Comparison of ENCODE assay signal across 1 cellular context in genomic region chr1:12161662-12162458, GRCh38.
TF ChIP-seq lines count a peak whose summit lies in the region.

No MANE protein-coding gene starts in this region.

TF ChIP-seq in GM12878, 131 proteins besides CTCF, POLR2A, EP300 and RAD21 (continued from another document and continues in another):
- TF ChIP-seq, protein P1, sequence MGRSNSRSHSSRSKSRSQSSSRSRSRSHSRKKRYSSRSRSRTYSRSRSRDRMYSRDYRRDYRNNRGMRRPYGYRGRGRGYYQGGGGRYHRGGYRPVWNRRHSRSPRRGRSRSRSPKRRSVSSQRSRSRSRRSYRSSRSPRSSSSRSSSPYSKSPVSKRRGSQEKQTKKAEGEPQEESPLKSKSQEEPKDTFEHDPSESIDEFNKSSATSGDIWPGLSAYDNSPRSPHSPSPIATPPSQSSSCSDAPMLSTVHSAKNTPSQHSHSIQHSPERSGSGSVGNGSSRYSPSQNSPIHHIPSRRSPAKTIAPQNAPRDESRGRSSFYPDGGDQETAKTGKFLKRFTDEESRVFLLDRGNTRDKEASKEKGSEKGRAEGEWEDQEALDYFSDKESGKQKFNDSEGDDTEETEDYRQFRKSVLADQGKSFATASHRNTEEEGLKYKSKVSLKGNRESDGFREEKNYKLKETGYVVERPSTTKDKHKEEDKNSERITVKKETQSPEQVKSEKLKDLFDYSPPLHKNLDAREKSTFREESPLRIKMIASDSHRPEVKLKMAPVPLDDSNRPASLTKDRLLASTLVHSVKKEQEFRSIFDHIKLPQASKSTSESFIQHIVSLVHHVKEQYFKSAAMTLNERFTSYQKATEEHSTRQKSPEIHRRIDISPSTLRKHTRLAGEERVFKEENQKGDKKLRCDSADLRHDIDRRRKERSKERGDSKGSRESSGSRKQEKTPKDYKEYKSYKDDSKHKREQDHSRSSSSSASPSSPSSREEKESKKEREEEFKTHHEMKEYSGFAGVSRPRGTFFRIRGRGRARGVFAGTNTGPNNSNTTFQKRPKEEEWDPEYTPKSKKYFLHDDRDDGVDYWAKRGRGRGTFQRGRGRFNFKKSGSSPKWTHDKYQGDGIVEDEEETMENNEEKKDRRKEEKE (IDR thresholded peaks at IDR 0.05), result peak; percentile 76
- TF ChIP-seq ZNF622 (IDR thresholded peaks at IDR 0.05) (no peak), PML (IDR thresholded peaks at IDR 0.05; ENCODE audit: low read length) (no peak), KDM1A (IDR thresholded peaks at IDR 0.05; ENCODE audit: borderline replicate concordance) (no peak), MTA3 (IDR thresholded peaks at IDR 0.05; ENCODE audit: borderline replicate concordance, low read length) (0 out of 2 replicates have a peak, but pooled peaks have one; percentile 53), SKIL (IDR thresholded peaks at IDR 0.05; ENCODE audit: low read depth, poor library complexity, severe bottlenecking) (peak; percentile 77), RELA (IDR thresholded peaks at IDR 0.05; ENCODE audit: borderline replicate concordance, partially characterized antibody) (no peak), SPI1 (IDR thresholded peaks at IDR 0.05; ENCODE audit: borderline replicate concordance, insufficient read depth, low read depth, low read length) (peak; percentile 48; the same call in 1 of the 2 replicates), SREBF1 (IDR thresholded peaks at IDR 0.05; ENCODE audit: low read length) (0 out of 2 replicates have a peak, but pooled peaks have one; percentile 6), ESRRA (IDR thresholded peaks at IDR 0.05; ENCODE audit: low read length) (peak; percentile 27; the same call in 1 of the 2 replicates), RELB (IDR thresholded peaks at IDR 0.05; ENCODE audit: low read depth) (peak; percentile 81), GABPA (IDR thresholded peaks at IDR 0.05; ENCODE audit: low read depth) (no peak), STAT3 (IDR thresholded peaks at IDR 0.05; ENCODE audit: low read depth, low read length) (no peak), EGR1 (IDR thresholded peaks at IDR 0.05; ENCODE audit: borderline replicate concordance in 1 of 2, low read depth in 2 of 2, low read length in 2 of 2) (no peak), IRF5 (IDR thresholded peaks at IDR 0.05; ENCODE audit: borderline replicate concordance) (no peak), SIN3A (IDR thresholded peaks at IDR 0.05; ENCODE audit: low read depth, low read length) (no peak), EED (IDR thresholded peaks at IDR 0.05; ENCODE audit: low read depth) (peak; percentile 81), RUNX3 (IDR thresholded peaks at IDR 0.05; ENCODE audit: low read length) (peak; percentile 89), ZBED1 (IDR thresholded peaks at IDR 0.05; ENCODE audit: borderline replicate concordance) (no peak; the same call in 1 of the 2 replicates), PKNOX1 (IDR thresholded peaks at IDR 0.05) (peak; percentile 29), NBN (IDR thresholded peaks at IDR 0.05) (peak; percentile 91; the same call in 1 of the 2 replicates), BRCA1 (IDR thresholded peaks at IDR 0.05; ENCODE audit: low read depth, low read length) (no peak), CHD1 (IDR thresholded peaks at IDR 0.05; ENCODE audit: low read depth, low read length) (0 out of 2 replicates have a peak, but pooled peaks have one; percentile 63), USF1 (IDR thresholded peaks at IDR 0.05; ENCODE audit: borderline replicate concordance, extremely low read length, insufficient read depth, low read depth, low read length) (no peak), ZNF384 (IDR thresholded peaks at IDR 0.05; ENCODE audit: borderline replicate concordance, low read depth, low read length) (no peak), NRF1 (conservative IDR thresholded peaks at IDR 0.05; ENCODE audit: low read depth, low read length) (no peak), YBX1 (IDR thresholded peaks at IDR 0.05) (no peak), BCL11A (IDR thresholded peaks at IDR 0.05; ENCODE audit: low read depth, low read length) (peak; percentile 54; the same call in 1 of the 2 replicates), ZBTB33 (IDR thresholded peaks at IDR 0.05) (no peak), HDGF (IDR thresholded peaks at IDR 0.05) (no peak; the same call in 1 of the 2 replicates), E2F8 (IDR thresholded peaks at IDR 0.05; ENCODE audit: low read depth, partially characterized antibody) (no peak), STAT1 (conservative IDR thresholded peaks at IDR 0.05) (0 out of 2 replicates have a peak, but pooled peaks have one; percentile 47), POLR2AphosphoS5 (IDR thresholded peaks at IDR 0.05; ENCODE audit: low read length) (no peak), IRF4 (IDR thresholded peaks at IDR 0.05; ENCODE audit: low read depth, low read length) (peak; percentile 31; the same call in 1 of the 2 replicates), CHD4 (IDR thresholded peaks at IDR 0.05) (no peak), ZNF217 (IDR thresholded peaks at IDR 0.05) (peak; percentile 61), TARDBP (IDR thresholded peaks at IDR 0.05; ENCODE audit: borderline replicate concordance) (no peak), JUNB (IDR thresholded peaks at IDR 0.05) (peak; percentile 81), SUZ12 (IDR thresholded peaks at IDR 0.05; ENCODE audit: unreplicated experiment) (no peak), ZSCAN29 (IDR thresholded peaks at IDR 0.05) (no peak; the same call in 1 of the 2 replicates)
- TF ChIP-seq, protein P2, sequence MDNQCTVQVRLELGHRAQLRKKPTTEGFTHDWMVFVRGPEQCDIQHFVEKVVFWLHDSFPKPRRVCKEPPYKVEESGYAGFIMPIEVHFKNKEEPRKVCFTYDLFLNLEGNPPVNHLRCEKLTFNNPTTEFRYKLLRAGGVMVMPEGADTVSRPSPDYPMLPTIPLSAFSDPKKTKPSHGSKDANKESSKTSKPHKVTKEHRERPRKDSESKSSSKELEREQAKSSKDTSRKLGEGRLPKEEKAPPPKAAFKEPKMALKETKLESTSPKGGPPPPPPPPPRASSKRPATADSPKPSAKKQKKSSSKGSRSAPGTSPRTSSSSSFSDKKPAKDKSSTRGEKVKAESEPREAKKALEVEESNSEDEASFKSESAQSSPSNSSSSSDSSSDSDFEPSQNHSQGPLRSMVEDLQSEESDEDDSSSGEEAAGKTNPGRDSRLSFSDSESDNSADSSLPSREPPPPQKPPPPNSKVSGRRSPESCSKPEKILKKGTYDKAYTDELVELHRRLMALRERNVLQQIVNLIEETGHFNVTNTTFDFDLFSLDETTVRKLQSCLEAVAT (IDR thresholded peaks at IDR 0.05), result peak; percentile 61; the same call in 1 of the 2 replicates
- TF ChIP-seq, protein P3, sequence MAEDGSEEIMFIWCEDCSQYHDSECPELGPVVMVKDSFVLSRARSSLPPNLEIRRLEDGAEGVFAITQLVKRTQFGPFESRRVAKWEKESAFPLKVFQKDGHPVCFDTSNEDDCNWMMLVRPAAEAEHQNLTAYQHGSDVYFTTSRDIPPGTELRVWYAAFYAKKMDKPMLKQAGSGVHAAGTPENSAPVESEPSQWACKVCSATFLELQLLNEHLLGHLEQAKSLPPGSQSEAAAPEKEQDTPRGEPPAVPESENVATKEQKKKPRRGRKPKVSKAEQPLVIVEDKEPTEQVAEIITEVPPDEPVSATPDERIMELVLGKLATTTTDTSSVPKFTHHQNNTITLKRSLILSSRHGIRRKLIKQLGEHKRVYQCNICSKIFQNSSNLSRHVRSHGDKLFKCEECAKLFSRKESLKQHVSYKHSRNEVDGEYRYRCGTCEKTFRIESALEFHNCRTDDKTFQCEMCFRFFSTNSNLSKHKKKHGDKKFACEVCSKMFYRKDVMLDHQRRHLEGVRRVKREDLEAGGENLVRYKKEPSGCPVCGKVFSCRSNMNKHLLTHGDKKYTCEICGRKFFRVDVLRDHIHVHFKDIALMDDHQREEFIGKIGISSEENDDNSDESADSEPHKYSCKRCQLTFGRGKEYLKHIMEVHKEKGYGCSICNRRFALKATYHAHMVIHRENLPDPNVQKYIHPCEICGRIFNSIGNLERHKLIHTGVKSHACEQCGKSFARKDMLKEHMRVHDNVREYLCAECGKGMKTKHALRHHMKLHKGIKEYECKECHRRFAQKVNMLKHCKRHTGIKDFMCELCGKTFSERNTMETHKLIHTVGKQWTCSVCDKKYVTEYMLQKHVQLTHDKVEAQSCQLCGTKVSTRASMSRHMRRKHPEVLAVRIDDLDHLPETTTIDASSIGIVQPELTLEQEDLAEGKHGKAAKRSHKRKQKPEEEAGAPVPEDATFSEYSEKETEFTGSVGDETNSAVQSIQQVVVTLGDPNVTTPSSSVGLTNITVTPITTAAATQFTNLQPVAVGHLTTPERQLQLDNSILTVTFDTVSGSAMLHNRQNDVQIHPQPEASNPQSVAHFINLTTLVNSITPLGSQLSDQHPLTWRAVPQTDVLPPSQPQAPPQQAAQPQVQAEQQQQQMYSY (CRISPR knock-in tag; IDR thresholded peaks at IDR 0.05), result no peak
